Comparison of ENCODE assay signal across 8 cellular contexts in the genomic region with DNA sequence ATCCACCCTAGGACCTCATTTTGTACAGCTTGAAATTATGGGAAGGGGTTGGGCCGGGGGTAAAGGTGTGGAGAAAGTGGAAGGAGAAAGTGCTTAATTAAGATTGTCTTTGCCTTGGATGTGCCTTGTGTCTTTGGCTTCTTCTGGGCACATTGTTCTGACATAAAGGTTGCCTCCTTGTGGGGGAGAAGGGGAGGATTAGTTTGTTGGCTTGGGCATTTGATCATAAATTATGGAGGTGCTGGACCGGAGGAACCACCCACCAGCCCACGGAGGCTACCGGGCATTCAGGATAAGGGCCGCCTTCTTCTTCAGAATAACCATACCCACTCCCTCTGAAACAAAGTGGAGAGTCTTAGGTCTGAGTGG. TPM values are rescaled to one million over a fixed set of nuclear protein-coding genes. Genes with fewer than 3 reads are reported as not detected.
DNase-seq lines count a peak whose midpoint lies in the region; ATAC-seq and TF ChIP-seq lines count a peak whose summit lies in the region.

No MANE protein-coding gene starts in this region.

- H3K27me3 ChIP-seq in adipocyte (replicated peaks; ENCODE audit: control insufficient read depth, insufficient read depth, low read length) (no peaks in the 10 kb centered on the region), iPS-18a (ENCODE audit: control insufficient read depth, insufficient read depth, low read length) (no peaks in the 10 kb centered on the region), spleen (replicated peaks in 1 of 7) (no peaks in the 10 kb centered on the region)

- H3K9ac ChIP-seq in adipocyte (ENCODE audit: low read length) (peak overlapping the region; percentile 93), iPS-18a (ENCODE audit: low read length) (peak overlapping the region; percentile 80)

- H3K4me1 ChIP-seq in adipocyte (ENCODE audit: control insufficient read depth, insufficient read depth, low read length) (peaks cover 28% of the 10 kb centered on the region), iPS-18a (ENCODE audit: control insufficient read depth, low read depth, low read length) (peaks cover 9% of the 10 kb centered on the region), spleen (peaks cover 10 to 69% (median 49%) of the 10 kb centered on the region in 6 donors)

- no peak for TF ChIP-seq CTCF in spleen (IDR thresholded peaks at IDR 0.05 in 8 of 11, conservative IDR thresholded peaks at IDR 0.05 in 3 of 11)

- peak; percentile 33 for DNase-seq in DMS53 (lab: John Stamatoyannopoulos, UW)
- DNase-seq in DMS53 treated with DMSO at 0.1 percent for 48 hours (lab: John Stamatoyannopoulos, UW; ENCODE audit: unreplicated experiment): no peak
- peak; percentile 59 for DNase-seq in M059J (ENCODE audit: low read depth)
- peak; percentile 54 for DNase-seq in adipocyte (ENCODE audit: low read depth)
- no peak for DNase-seq in spleen
- DNase-seq in occipital lobe (lab: John Stamatoyannopoulos, UW): no peak

- intact Hi-C loops in spleen (cut with DNase I; ENCODE audit: low total_unique reads): no loop called here

- H3K4me3 ChIP-seq in adipocyte (ENCODE audit: low read length) (peak overlapping the region; percentile 85), iPS-18a (ENCODE audit: low read length) (peak overlapping the region; percentile 100), spleen (peak overlapping the region; percentile 82 to 98 (median 94))

- H3K27ac ChIP-seq in iPS-18a (ENCODE audit: low read length): no peak overlapping the region
- H3K27ac ChIP-seq in spleen: peak overlapping the region; percentile 88 to 97 (median 93)

- H3K9me3 ChIP-seq in adipocyte (ENCODE audit: control insufficient read depth, low read length): no peaks in the 10 kb centered on the region
- no peaks in the 10 kb centered on the region for H3K9me3 ChIP-seq in iPS-18a (ENCODE audit: control insufficient read depth, low read depth, low read length)
- H3K9me3 ChIP-seq in spleen: no peaks in the 10 kb centered on the region

- TF ChIP-seq POLR2A in spleen (IDR thresholded peaks at IDR 0.05): no peak

- no peak for ATAC-seq in HG02763 (IDR thresholded peaks at IDR 0.05; ENCODE audit: unreplicated experiment)

- peaks cover 23% of the 10 kb centered on the region for H3K36me3 ChIP-seq in adipocyte (ENCODE audit: control insufficient read depth, insufficient read depth, low read length, severe bottlenecking)
- H3K36me3 ChIP-seq in iPS-18a (ENCODE audit: control insufficient read depth, low read depth, low read length): peaks cover 21% of the 10 kb centered on the region
- H3K36me3 ChIP-seq in spleen: peaks cover 0 to 40% (median 9%) of the 10 kb centered on the region in 6 donors

- 5 to 15% (median 6%) methylated on average over 5 of the region's 5 CpGs for WGBS in spleen, 5 donors

RNA-seq across cellular contexts. Expression of a gene that starts 1.3 kb away (rescaled TPM):
- total RNA-seq in M059J (2014; rRNA removed; shearing (Covaris generic)): 104 and 152 TPM in 2 replicates
- total RNA-seq in spleen (10 to 100 TPM; 58.6 to 80.4 (median 67.2) TPM), occipital lobe (325 TPM)
- polyA plus RNA-seq in spleen: 10 to 100 TPM; 14.3 to 28.3 (median 16.2) TPM

RNA-seq across cellular contexts. Expression of a gene that starts 33.2 kb away (rescaled TPM):
- total RNA-seq in M059J (2014; rRNA removed; shearing (Covaris generic)): 13.6 and 20.1 TPM in 2 replicates
- total RNA-seq in spleen: 10 to 100 TPM; 40.3 to 83.8 (median 58.3) TPM
- 10 to 100 TPM; 21.3 to 36.0 (median 24.0) TPM for polyA plus RNA-seq in spleen
- total RNA-seq in occipital lobe: 8.1 TPM

RNA-seq across cellular contexts. Expression of a gene that starts 47.1 kb away (rescaled TPM):
- 9.6 and 11.0 TPM in 2 replicates for total RNA-seq in M059J (2014; rRNA removed; shearing (Covaris generic))
- 100 to 1,000 TPM in 1 of 7 donors, 10 to 100 TPM in 6; 61.0 to 112 (median 70.9) TPM for total RNA-seq in spleen
- 10 to 100 TPM in 2 of 3 donors, 1 to 10 TPM in 1; 7.8 to 11.8 (median 11.1) TPM for polyA plus RNA-seq in spleen
- total RNA-seq in occipital lobe: 29.9 TPM

RNA-seq across cellular contexts. Expression of a gene that starts 53.8 kb away (rescaled TPM):
- total RNA-seq in M059J (2014; rRNA removed; shearing (Covaris generic)): 335 and 409 TPM in 2 replicates
- total RNA-seq in spleen: 1,000 to 10,000 TPM in 1 of 7 donors, 100 to 1,000 TPM in 6; 117 to 1,088 (median 328) TPM
- 100 to 1,000 TPM; 247 to 807 (median 469) TPM for polyA plus RNA-seq in spleen
- 12.9 TPM for total RNA-seq in occipital lobe

Comparison
In these comparisons a context has a peak if more than half of its experiments do, and no peak if none do; other contexts are left out.
1. DNase-seq: peak in DMS53 (single experiment), M059J (single experiment) and adipocyte (single experiment); none in DMS53 treated with DMSO at 0.1 percent for 48 hours (single experiment), spleen (single experiment) and occipital lobe (single experiment).
2. Peak in every context shown above with its lines, with median percentiles within 50 percentile points of each other: H3K4me3 ChIP-seq.